Comparison of ENCODE assay signal across 8 cellular contexts in genomic region chr7:130205084-130205947, GRCh38.
DNase-seq lines count a peak whose midpoint lies in the region; ATAC-seq and TF ChIP-seq lines count a peak whose summit lies in the region.

TSS of gene TMEM209 (minus strand) at chr7:130205406. CDS start at chr7:130205375, 31 bp downstream.

- H3K4me3 ChIP-seq in AG09309 (ENCODE audit: control insufficient read depth, low read depth, low read length), result peak within 1 kb of the TSS; percentile 71

- ATAC-seq in GM19025 (IDR thresholded peaks at IDR 0.05; ENCODE audit: low read depth, unreplicated experiment), result peak; percentile 99
- ATAC-seq in HG03342 (IDR thresholded peaks at IDR 0.05; ENCODE audit: unreplicated experiment), result peak; percentile 96
- ATAC-seq in central memory CD8-positive, alpha-beta T cell (replicated peaks; ENCODE audit: extremely low read depth, poor library complexity, severe bottlenecking), result peak; percentile 92

- peak within 1 kb of the TSS; percentile 93 for H3K4me3 Mint-ChIP-seq in central memory CD8-positive, alpha-beta T cell

- peak within 1 kb of the TSS; percentile 98 for H3K27ac Mint-ChIP-seq in central memory CD8-positive, alpha-beta T cell (ENCODE audit: low read depth)

- no peaks in the 10 kb centered on the region for H3K9me3 Mint-ChIP-seq in central memory CD8-positive, alpha-beta T cell

- no peaks in the 10 kb centered on the region for H3K27me3 Mint-ChIP-seq in central memory CD8-positive, alpha-beta T cell

- TF ChIP-seq CTCF in AG09309 (IDR thresholded peaks at IDR 0.05; ENCODE audit: control insufficient read depth, insufficient read depth, low read depth, low read length, missing control alignments), result no peak

- H3K36me3 Mint-ChIP-seq in central memory CD8-positive, alpha-beta T cell (ENCODE audit: insufficient read depth), result peaks cover 29% of the 10 kb centered on the region

- peaks cover 24% of the 10 kb centered on the region for H3K4me1 Mint-ChIP-seq in central memory CD8-positive, alpha-beta T cell

- DNase-seq in AG09309 (ENCODE audit: low read depth) (peak; percentile 85), NCI-H446 (lab: John Stamatoyannopoulos, UW) (peak; percentile 90 to 98), iris pigment epithelial cell (ENCODE audit: low read depth) (peak; percentile 95)
- DNase-seq in activated CD4-positive, CD25-positive, alpha-beta regulatory T cell treated with anti-CD3 and anti-CD28 coated beads, Interleukin-2, amount 50 U/mL, for 16 hours (ENCODE audit: low read depth, low spot score), result peak; percentile 88
- peak; percentile 83 to 86 for DNase-seq in central memory CD8-positive, alpha-beta T cell (ENCODE audit: low spot score in 2 of 2)
- peak; percentile 88 to 94 for DNase-seq in stimulated activated CD4-positive, alpha-beta T cell treated with anti-CD3 and anti-CD28 coated beads, Interleukin-12 subunit alpha, Interleukin-12 subunit beta, amount 100 ng/mL, for 24 hours (ENCODE audit: low read depth in 2 of 2)

Comparison
In these comparisons a context has a peak if more than half of its experiments do, and no peak if none do; other contexts are left out.
1. Peak in every context shown above with its lines: DNase-seq, ATAC-seq and H3K4me3 ChIP-seq.